In the genomic region with DNA sequence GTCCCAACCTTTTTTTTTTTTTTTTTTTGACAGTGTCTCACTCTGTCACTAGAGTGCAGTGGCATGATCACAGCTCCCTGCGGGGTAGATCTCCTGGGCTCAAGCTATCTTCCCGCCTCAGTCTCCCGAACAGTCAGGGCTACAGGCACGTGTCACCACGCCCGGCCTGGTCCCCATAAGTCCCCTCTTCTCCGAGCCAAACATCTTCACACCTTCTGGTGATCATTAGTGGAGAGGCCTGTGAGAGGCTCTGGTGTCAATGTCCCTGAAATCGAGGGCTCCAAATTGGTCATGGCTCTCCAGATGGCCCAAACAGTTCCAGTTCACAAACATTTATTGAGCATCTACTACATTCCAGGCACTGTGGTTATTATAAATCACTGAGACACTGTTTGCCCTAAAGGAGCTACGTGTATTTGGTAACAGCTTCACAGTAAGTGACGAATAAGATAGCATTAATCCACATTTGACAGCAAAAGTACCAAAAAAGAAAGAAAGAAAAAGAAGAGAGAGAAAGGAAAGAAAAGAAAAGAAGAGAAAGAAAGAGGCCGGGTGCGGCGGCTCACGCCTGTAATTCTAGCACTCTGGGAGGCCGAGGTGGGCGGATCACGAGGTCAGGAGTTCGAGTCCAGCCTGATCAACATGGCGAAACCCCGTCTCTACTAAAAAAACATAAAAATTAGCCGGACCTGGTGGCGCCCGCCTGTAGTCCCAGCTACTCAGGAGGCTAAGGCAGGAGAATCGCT, we compare ENCODE assay signal across 8 cellular contexts. TPM values are rescaled to one million over a fixed set of nuclear protein-coding genes. Genes with fewer than 3 reads are reported as not detected.
DNase-seq lines count a peak whose midpoint lies in the region; ATAC-seq, FAIRE-seq and TF ChIP-seq lines count a peak whose summit lies in the region.

No MANE protein-coding gene starts in this region.

- no peak for DNase-seq in activated naive CD4-positive, alpha-beta T cell treated with anti-CD3 and anti-CD28 coated beads, Interleukin-2, amount 50 U/mL, for 72 hours (ENCODE audit: low spot score in 2 of 2)
- no peak for DNase-seq in kidney
- no peak for DNase-seq in stomach
- DNase-seq in NCI-H524 (lab: John Stamatoyannopoulos, UW): no peak
- DNase-seq in LoVo (ENCODE audit: low spot score): no peak
- no peak for DNase-seq in mesenteric fat pad (ENCODE audit: low spot score)
- DNase-seq in HT-29 (ENCODE audit: low spot score): no peak

- TF ChIP-seq EP300 in stomach (IDR thresholded peaks at IDR 0.05): no peak

- H3K27ac ChIP-seq in KMS-11 (peak overlapping the region; percentile 65), kidney (ENCODE audit: low read depth in 2 of 2, low read length in 2 of 2) (peak overlapping the region; percentile 75 to 76), stomach (peak overlapping the region; percentile 84 to 91 (median 88))

- WGBS in stomach, 5 donors: 50 to 57% (median 53%) methylated on average over 24 of the region's 24 CpGs

- H3K9me3 ChIP-seq in kidney (ENCODE audit: control insufficient read depth in 1 of 2, low read length in 2 of 2) (no peaks in the 10 kb centered on the region), stomach (no peaks in the 10 kb centered on the region)

- H3K9me3 Mint-ChIP-seq in activated naive CD4-positive, alpha-beta T cell treated with anti-CD3 and anti-CD28 coated beads, Interleukin-2, amount 50 U/mL, for 72 hours: no peaks in the 10 kb centered on the region

- no peaks in the 10 kb centered on the region for H4K20me1 ChIP-seq in KMS-11 (ENCODE audit: insufficient read depth)

- H3K79me2 ChIP-seq in KMS-11 (ENCODE audit: insufficient read depth, low read depth): peaks cover 46% of the 10 kb centered on the region

- intact Hi-C loops in kidney (cut with DNase I) (loop anchor here (5.0 kb wide), 1 partner anchor 57 kb away; no protein-coding TSS in a partner anchor), stomach (cut with DNase I; ENCODE audit: low total_unique reads) (no loop called here)

- H3K4me2 ChIP-seq in KMS-11: peak overlapping the region; percentile 92

- TF ChIP-seq CTCF in KMS-11 (conservative IDR thresholded peaks at IDR 0.05; ENCODE audit: low read depth, low read length) (no peak), kidney (IDR thresholded peaks at IDR 0.05; ENCODE audit: borderline replicate concordance, extremely low read depth, insufficient read depth) (no peak), stomach (IDR thresholded peaks at IDR 0.05) (no peak)

- no peak for FAIRE-seq in kidney (lab: Jason Lieb, UNC)

- TF ChIP-seq POLR2A in stomach (IDR thresholded peaks at IDR 0.05): no peak

- ATAC-seq in activated naive CD4-positive, alpha-beta T cell treated with anti-CD3 and anti-CD28 coated beads, Interleukin-2, amount 50 U/mL, for 72 hours: no peak

- H3K36me3 Mint-ChIP-seq in activated naive CD4-positive, alpha-beta T cell treated with anti-CD3 and anti-CD28 coated beads, Interleukin-2, amount 50 U/mL, for 72 hours: peaks cover 15 to 16% of the 10 kb centered on the region in 2 donors

- H3K36me3 ChIP-seq in KMS-11 (ENCODE audit: insufficient read depth) (peaks cover 10% of the 10 kb centered on the region), kidney (ENCODE audit: control insufficient read depth in 1 of 2, insufficient read depth in 2 of 2, low read length in 2 of 2) (peaks cover 9 to 12% of the 10 kb centered on the region in 2 donors), stomach (peaks cover 19 to 25% (median 23%) of the 10 kb centered on the region in 4 donors)

- H3K4me1 ChIP-seq in KMS-11 (ENCODE audit: low read depth, poor library complexity, severe bottlenecking): peaks cover 19% of the 10 kb centered on the region
- no peaks in the 10 kb centered on the region for H3K4me1 ChIP-seq in kidney (ENCODE audit: control insufficient read depth in 1 of 2, insufficient read depth in 1 of 2, low read depth in 1 of 2, low read length in 2 of 2)
- peaks cover 12 to 23% (median 18%) of the 10 kb centered on the region in 4 donors for H3K4me1 ChIP-seq in stomach

- H3K27me3 ChIP-seq in KMS-11 (ENCODE audit: insufficient read depth, low read depth) (no peaks in the 10 kb centered on the region), stomach (no peaks in the 10 kb centered on the region)

- no peak overlapping the region for H3K4me3 ChIP-seq in KMS-11 (IDR thresholded peaks at IDR 0.05; ENCODE audit: insufficient read depth, low read depth, low read length)
- peak overlapping the region; percentile 94 to 98 for H3K4me3 ChIP-seq in kidney (ENCODE audit: low read length in 2 of 2)
- peak overlapping the region; percentile 83 to 94 (median 86) for H3K4me3 ChIP-seq in stomach

- peak overlapping the region; percentile 98 to 99 for H3K27ac Mint-ChIP-seq in activated naive CD4-positive, alpha-beta T cell treated with anti-CD3 and anti-CD28 coated beads, Interleukin-2, amount 50 U/mL, for 72 hours

- H2AFZ ChIP-seq in KMS-11 (ENCODE audit: low read depth): peak overlapping the region; percentile 89

- H3K9ac ChIP-seq in KMS-11 (peak overlapping the region; percentile 92), kidney (ENCODE audit: low read length in 2 of 2) (peak overlapping the region in 1 of 2 donors; percentile 56)

RNA-seq across cellular contexts. Expression of gene TIMM17A, which starts 0.9 kb away (rescaled TPM):
- total RNA-seq in activated naive CD4-positive, alpha-beta T cell treated with anti-CD3 and anti-CD28 coated beads, Interleukin-2, amount 50 U/mL, for 72 hours: 10 to 100 TPM; 64.3 to 89.0 TPM
- total RNA-seq in kidney (40.8 TPM), stomach (10 to 100 TPM in 2 of 5 donors, 1 to 10 TPM in 3; 3.2 to 47.0 (median 7.1) TPM), mesenteric fat pad (61.7 TPM)
- polyA plus RNA-seq in kidney (ENCODE audit: insufficient read depth, low read depth, low replicate concordance) (73.2 TPM), stomach (10 to 100 TPM; 26.1 to 48.8 (median 37.4) TPM)
- 39.2 and 39.9 TPM in 2 replicates for total RNA-seq in HT-29 (2014; rRNA removed; shearing (Covaris generic))

RNA-seq across cellular contexts. Expression of gene LMOD1, which starts 8.1 kb away (rescaled TPM):
- total RNA-seq in activated naive CD4-positive, alpha-beta T cell treated with anti-CD3 and anti-CD28 coated beads, Interleukin-2, amount 50 U/mL, for 72 hours: not detected
- total RNA-seq in kidney: 33.3 TPM
- 9.5 TPM for polyA plus RNA-seq in kidney (ENCODE audit: insufficient read depth, low read depth, low replicate concordance)
- 100 to 1,000 TPM in 3 of 5 donors, 10 to 100 TPM in 2; 27.5 to 420 (median 102) TPM for total RNA-seq in stomach
- polyA plus RNA-seq in stomach: 100 to 1,000 TPM in 1 of 3 donors, 10 to 100 TPM in 2; 19.6 to 117 (median 22.9) TPM
- 26.5 TPM for total RNA-seq in mesenteric fat pad
- total RNA-seq in HT-29 (2014; rRNA removed; shearing (Covaris generic)): not detected in 2 replicates

RNA-seq across cellular contexts. Expression of gene RNPEP, which starts 28.0 kb away (rescaled TPM):
- total RNA-seq in activated naive CD4-positive, alpha-beta T cell treated with anti-CD3 and anti-CD28 coated beads, Interleukin-2, amount 50 U/mL, for 72 hours: 10 to 100 TPM; 43.8 to 56.6 TPM
- total RNA-seq in kidney (54.6 TPM), stomach (100 to 1,000 TPM in 3 of 5 donors, 10 to 100 TPM in 2; 23.3 to 900 (median 102) TPM), mesenteric fat pad (40.7 TPM)
- polyA plus RNA-seq in kidney (ENCODE audit: insufficient read depth, low read depth, low replicate concordance) (48.7 TPM), stomach (10 to 100 TPM; 31.6 to 38.6 (median 37.6) TPM)
- total RNA-seq in HT-29 (2014; rRNA removed; shearing (Covaris generic)): 131 and 140 TPM in 2 replicates

RNA-seq across cellular contexts. Expression of gene ELF3, which starts 56.0 kb away (rescaled TPM):
- total RNA-seq in activated naive CD4-positive, alpha-beta T cell treated with anti-CD3 and anti-CD28 coated beads, Interleukin-2, amount 50 U/mL, for 72 hours: under 1 TPM; 0.18 to 0.37 TPM
- 400 TPM for total RNA-seq in kidney
- 81.8 TPM for polyA plus RNA-seq in kidney (ENCODE audit: insufficient read depth, low read depth, low replicate concordance)
- 1,000 to 10,000 TPM in 1 of 5 donors, 100 to 1,000 TPM in 4; 174 to 1,083 (median 289) TPM for total RNA-seq in stomach
- 100 to 1,000 TPM; 146 to 253 (median 242) TPM for polyA plus RNA-seq in stomach
- total RNA-seq in mesenteric fat pad: 1.9 TPM
- total RNA-seq in HT-29 (2014; rRNA removed; shearing (Covaris generic)): 812 and 1,050 TPM in 2 replicates

Comparison
In these comparisons a context has a peak if more than half of its experiments do, and no peak if none do; other contexts are left out.
1. RNA of gene LMOD1, which starts 8.1 kb away (total RNA-seq): 27.5 to 420 TPM in stomach, 33.3 TPM in kidney (single experiment) and 26.5 TPM in mesenteric fat pad (single experiment); not detected in activated naive CD4-positive, alpha-beta T cell treated with anti-CD3 and anti-CD28 coated beads, Interleukin-2, amount 50 U/mL, for 72 hours and not detected in HT-29; every median in the first group is over 10 times any median in the second.
2. Peak in every context shown above with its lines, with median percentiles within 50 percentile points of each other: H3K27ac ChIP-seq.